In the genomic region with DNA sequence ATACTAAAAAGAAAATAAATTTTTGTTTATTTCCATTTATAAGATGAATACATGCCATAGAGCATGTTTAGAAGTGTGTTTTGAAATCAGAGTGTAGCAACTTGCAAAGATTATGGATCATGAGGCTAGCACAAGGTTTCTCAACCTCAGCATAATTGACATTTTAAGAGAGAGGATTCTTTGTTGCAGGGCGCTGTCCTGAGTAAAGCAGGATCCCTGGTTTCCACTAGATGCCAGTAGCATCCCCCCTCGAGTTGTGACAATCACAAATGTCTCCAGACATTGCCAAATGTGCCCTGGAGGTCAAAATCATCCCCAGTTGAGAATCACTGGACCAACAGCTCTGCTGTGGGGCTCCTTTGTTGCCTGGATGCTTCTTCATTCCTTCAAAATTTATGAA, we compare ENCODE assay signal across 1 cellular context.
TF ChIP-seq lines count a peak whose summit lies in the region.

No MANE protein-coding gene starts in this region.

TF ChIP-seq in GM12878, 131 proteins besides CTCF, POLR2A, EP300 and RAD21 (continued from another document):
- TF ChIP-seq CEBPB (IDR thresholded peaks at IDR 0.05; ENCODE audit: borderline replicate concordance in 1 of 2, low read depth in 2 of 2, low read length in 2 of 2): no peak
